Comparison of ENCODE assay signal across 21 cellular contexts in genomic region chr12:15863258-15863835, GRCh38. TPM values are rescaled to one million over a fixed set of nuclear protein-coding genes. Genes with fewer than 3 reads are reported as not detected.
DNase-seq lines count a peak whose midpoint lies in the region; ATAC-seq and TF ChIP-seq lines count a peak whose summit lies in the region.
"Had no signal": no experiment of that assay in that cellular context is flagged by ENCODE, and none has a peak within 500 bp of the region (broad histone marks: within the 10 kb centered on the region; RNA-seq: fewer than 3 reads in every experiment).

No MANE protein-coding gene starts in this region.

- H3K27ac ChIP-seq in endodermal cell (ENCODE audit: low read depth, low read length) (no peak overlapping the region), neural progenitor cell (no peak overlapping the region)
- H3K27ac ChIP-seq: A549, breast epithelium, neutrophil, thyroid gland had no signal

- peak; percentile 2 for DNase-seq in NCI-H748 (lab: John Stamatoyannopoulos, UW; ENCODE audit: unreplicated experiment)
- DNase-seq in NCI-H748 treated with DMSO at 0.1 percent for 48 hours (lab: John Stamatoyannopoulos, UW), result no peak
- DNase-seq in MG63, result peak; percentile 35
- DNase-seq in endodermal cell, result peak; percentile 79
- peak; percentile 31 for DNase-seq in neural progenitor cell (ENCODE audit: low spot score)
- DNase-seq in HuH-7 (ENCODE audit: low spot score), result no peak
- DNase-seq in NCI-H1048 (lab: John Stamatoyannopoulos, UW), result no peak
- DNase-seq in omental fat pad (ENCODE audit: low spot score), result no peak
- DNase-seq: activated CD4-positive, CD25-positive, alpha-beta regulatory T cell; activated CD8-positive, alpha-beta T cell treated with anti-CD3 and anti-CD28 coated beads, Interleukin-2, amount 10 ng/mL, durations not matched to agents 7 days and 5 days; cortex of kidney; NCI-H2029; NCI-H446 treated with DMSO at 0.1 percent for 48 hours; T-helper 2 cell; thyroid gland had no signal

- no peaks in the 10 kb centered on the region for H3F3A ChIP-seq in neural progenitor cell (ENCODE audit: low read depth)

- no peak for ATAC-seq in omental fat pad (ENCODE audit: low FRiP score)
- ATAC-seq: A549; activated CD8-positive, alpha-beta T cell treated with anti-CD3 and anti-CD28 coated beads, Interleukin-2, amount 10 ng/mL, durations not matched to agents 7 days and 5 days; stimulated activated effector memory CD8-positive, alpha-beta T cell treated with anti-CD3 and anti-CD28 coated beads, Interleukin-12 subunit alpha, Interleukin-12 subunit beta, amount 100 ng/mL, for 72 hours had no signal

- H3K4me1 Mint-ChIP-seq in endodermal cell, result peaks cover 16% of the 10 kb centered on the region
- peaks cover 8% of the 10 kb centered on the region for H3K4me1 Mint-ChIP-seq in neural progenitor cell
- H3K4me1 Mint-ChIP-seq: stimulated activated effector memory CD8-positive, alpha-beta T cell treated with anti-CD3 and anti-CD28 coated beads, Interleukin-12 subunit alpha, Interleukin-12 subunit beta, amount 100 ng/mL, for 72 hours had no signal

- TF ChIP-seq CTCF in endodermal cell (conservative IDR thresholded peaks at IDR 0.05) (no peak), neural progenitor cell (IDR thresholded peaks at IDR 0.05) (no peak), omental fat pad (IDR thresholded peaks at IDR 0.05) (no peak)

- peak overlapping the region; percentile 76 for H2AFZ ChIP-seq in neural progenitor cell (replicated peaks)

- no peaks in the 10 kb centered on the region for H3K27me3 ChIP-seq in MG63
- no peaks in the 10 kb centered on the region for H3K27me3 ChIP-seq in endodermal cell (ENCODE audit: control insufficient read depth, insufficient read depth, low read length, poor library complexity, severe bottlenecking)
- no peaks in the 10 kb centered on the region for H3K27me3 ChIP-seq in neural progenitor cell
- H3K27me3 ChIP-seq: breast epithelium, neutrophil, thyroid gland had no signal

- H3K4me3 Mint-ChIP-seq in endodermal cell (no peak overlapping the region), neural progenitor cell (no peak overlapping the region)
- H3K4me3 Mint-ChIP-seq: stimulated activated effector memory CD8-positive, alpha-beta T cell treated with anti-CD3 and anti-CD28 coated beads, Interleukin-12 subunit alpha, Interleukin-12 subunit beta, amount 100 ng/mL, for 72 hours had no signal

- no peaks in the 10 kb centered on the region for H3K27me3 Mint-ChIP-seq in endodermal cell (ENCODE audit: insufficient read depth)
- H3K27me3 Mint-ChIP-seq in neural progenitor cell (ENCODE audit: insufficient read depth, low read depth), result no peaks in the 10 kb centered on the region

- H4K20me1 ChIP-seq in neural progenitor cell (ENCODE audit: low read depth), result no peaks in the 10 kb centered on the region

- no peaks in the 10 kb centered on the region for H3K4me1 ChIP-seq in endodermal cell (ENCODE audit: control insufficient read depth, insufficient read depth, low read length)
- H3K4me1 ChIP-seq in neural progenitor cell, result peaks cover 4% of the 10 kb centered on the region
- H3K4me1 ChIP-seq: A549, breast epithelium had no signal

- no peaks in the 10 kb centered on the region for H3K79me2 ChIP-seq in neural progenitor cell (ENCODE audit: low read depth)

- H3K36me3 Mint-ChIP-seq in endodermal cell (ENCODE audit: low read depth), result no peaks in the 10 kb centered on the region
- no peaks in the 10 kb centered on the region for H3K36me3 Mint-ChIP-seq in neural progenitor cell
- H3K36me3 Mint-ChIP-seq: CD14-positive monocyte; stimulated activated effector memory CD8-positive, alpha-beta T cell treated with anti-CD3 and anti-CD28 coated beads, Interleukin-12 subunit alpha, Interleukin-12 subunit beta, amount 100 ng/mL, for 72 hours had no signal

- 73 to 79% methylated on average over 9 to 10 of the region's 10 CpGs for WGBS in endodermal cell (ENCODE audit: insufficient coverage in 1 of 2, insufficient read length in 1 of 2), 2 experiments

- no peak overlapping the region for H3K4me3 ChIP-seq in MG63
- no peak overlapping the region for H3K4me3 ChIP-seq in endodermal cell (ENCODE audit: low read length)
- H3K4me3 ChIP-seq in neural progenitor cell, result no peak overlapping the region
- H3K4me3 ChIP-seq: A549, breast epithelium, thyroid gland had no signal

- no peaks in the 10 kb centered on the region for H3K36me3 ChIP-seq in MG63
- H3K36me3 ChIP-seq in endodermal cell (ENCODE audit: control insufficient read depth, insufficient read depth, low read length), result no peaks in the 10 kb centered on the region
- H3K36me3 ChIP-seq in neural progenitor cell, result no peaks in the 10 kb centered on the region
- H3K36me3 ChIP-seq: breast epithelium, neutrophil, thyroid gland had no signal

- H3K27ac Mint-ChIP-seq in endodermal cell (no peak overlapping the region), neural progenitor cell (no peak overlapping the region)
- H3K27ac Mint-ChIP-seq: activated CD8-positive, alpha-beta T cell treated with anti-CD3 and anti-CD28 coated beads, Interleukin-2, amount 10 ng/mL, durations not matched to agents 7 days and 5 days; activated naive CD8-positive, alpha-beta T cell; stimulated activated effector memory CD8-positive, alpha-beta T cell treated with anti-CD3 and anti-CD28 coated beads, Interleukin-12 subunit alpha, Interleukin-12 subunit beta, amount 100 ng/mL, for 72 hours had no signal

- no peak overlapping the region for H3K4me2 ChIP-seq in neural progenitor cell
- H3K4me2 ChIP-seq: A549 had no signal

- no peaks in the 10 kb centered on the region for H3K9me3 Mint-ChIP-seq in endodermal cell
- peaks cover 2% of the 10 kb centered on the region for H3K9me3 Mint-ChIP-seq in neural progenitor cell
- H3K9me3 Mint-ChIP-seq: stimulated activated effector memory CD8-positive, alpha-beta T cell treated with anti-CD3 and anti-CD28 coated beads, Interleukin-12 subunit alpha, Interleukin-12 subunit beta, amount 100 ng/mL, for 72 hours had no signal

- no peak overlapping the region for H3K9ac ChIP-seq in endodermal cell (ENCODE audit: extremely low read depth, low read length, poor library complexity, severe bottlenecking)
- no peak overlapping the region for H3K9ac ChIP-seq in neural progenitor cell

- H3K9me3 ChIP-seq in MG63, result no peaks in the 10 kb centered on the region
- no peaks in the 10 kb centered on the region for H3K9me3 ChIP-seq in endodermal cell (ENCODE audit: control insufficient read depth, low read length)
- no peaks in the 10 kb centered on the region for H3K9me3 ChIP-seq in neural progenitor cell (ENCODE audit: low read depth)
- H3K9me3 ChIP-seq: A549, breast epithelium, neutrophil, thyroid gland had no signal

RNA-seq across cellular contexts. Expression of gene STRAP, which starts 18.8 kb away (rescaled TPM):
- 261 and 422 TPM in 2 replicates for total RNA-seq in MG63 (2014; rRNA removed; shearing (Covaris generic); ENCODE audit: low replicate concordance)
- 100 to 1,000 TPM; 188 to 362 TPM for total RNA-seq in endodermal cell
- polyA plus RNA-seq in endodermal cell (2013, experiment 1 of 2), result 183 TPM
- 196 TPM for polyA plus RNA-seq in endodermal cell (2013, experiment 2 of 2)
- total RNA-seq in neural progenitor cell (ENCODE audit: low replicate concordance), result 180 and 303 TPM in 2 replicates
- 10 to 100 TPM; 48.2 to 83.7 (median 68.1) TPM for total RNA-seq in omental fat pad

RNA-seq across cellular contexts. Expression of gene DERA, which starts 47.8 kb away (rescaled TPM):
- total RNA-seq in MG63 (2014; rRNA removed; shearing (Covaris generic); ENCODE audit: low replicate concordance), result 45.5 and 97.3 TPM in 2 replicates
- total RNA-seq in endodermal cell (100 to 1,000 TPM in 1 of 2 donors, 10 to 100 TPM in 1; 81.7 to 125 TPM), neural progenitor cell (ENCODE audit: low replicate concordance) (64.6 and 91.2 TPM in 2 replicates), omental fat pad (10 to 100 TPM; 28.8 to 47.6 (median 33.9) TPM)
- 57.7 TPM for polyA plus RNA-seq in endodermal cell (2013, experiment 1 of 2)
- polyA plus RNA-seq in endodermal cell (2013, experiment 2 of 2), result 52.7 TPM

Comparison
In these comparisons a context has a peak if more than half of its experiments do, and no peak if none do; other contexts are left out.
1. DNase-seq: peak in NCI-H748 (single experiment), MG63 (single experiment), endodermal cell (single experiment) and neural progenitor cell (single experiment); none in NCI-H748 treated with DMSO at 0.1 percent for 48 hours (single experiment), HuH-7 (single experiment), NCI-H1048 (single experiment) and omental fat pad (single experiment).